17 cellular contexts compared by ENCODE assay signal in genomic region chr9:30925126-30925525, GRCh38.
"Had no signal": no experiment of that assay in that cellular context is flagged by ENCODE, and none has a peak within 500 bp of the region (broad histone marks: within the 10 kb centered on the region; RNA-seq: fewer than 3 reads in every experiment).

No MANE protein-coding gene starts in this region.

- H3K36me3 Mint-ChIP-seq: memory B cell had no signal

- H3K27ac Mint-ChIP-seq: dendritic cell treated with granulocyte-macrophage colony-stimulating factor and Interleukin-4, amounts not matched to agents 40 ng/mL and 50 ng/mL, for 4 days; memory B cell had no signal

- H3K27me3 ChIP-seq: colonic mucosa, esophagus muscularis mucosa, foreskin keratinocyte, gastroesophageal sphincter, heart right ventricle, left lung had no signal

- DNase-seq: colonic mucosa; cortex of kidney; effector memory CD4-positive, alpha-beta T cell; head of caudate nucleus; heart right ventricle; hippocampal formation; left cardiac atrium; left lung; left ventricle myocardium superior; lower lobe of right lung; mesendoderm; midbrain had no signal

- H3K9me3 ChIP-seq: colonic mucosa, esophagus muscularis mucosa, gastroesophageal sphincter, heart right ventricle, left lung, lower lobe of right lung had no signal

- H3K27ac ChIP-seq: colonic mucosa, esophagus muscularis mucosa, foreskin keratinocyte, gastroesophageal sphincter, heart right ventricle, left lung, lower lobe of right lung had no signal

- H3K4me1 Mint-ChIP-seq: memory B cell had no signal

- H3K4me3 ChIP-seq: colonic mucosa, esophagus muscularis mucosa, gastroesophageal sphincter, heart right ventricle, left lung, lower lobe of right lung had no signal

- H3K4me1 ChIP-seq: colonic mucosa, esophagus muscularis mucosa, foreskin keratinocyte, gastroesophageal sphincter, heart right ventricle, left lung, lower lobe of right lung had no signal

- ATAC-seq: foreskin keratinocyte, gastroesophageal sphincter, heart right ventricle, left cardiac atrium, left lung, left ventricle myocardium superior, lower lobe of right lung had no signal

- H3K36me3 ChIP-seq: colonic mucosa, esophagus muscularis mucosa, gastroesophageal sphincter, heart right ventricle, left lung, lower lobe of right lung had no signal

- H3K27me3 Mint-ChIP-seq: dendritic cell treated with granulocyte-macrophage colony-stimulating factor and Interleukin-4, amounts not matched to agents 40 ng/mL and 50 ng/mL, for 4 days; memory B cell had no signal

- H3K4me3 Mint-ChIP-seq: dendritic cell treated with granulocyte-macrophage colony-stimulating factor and Interleukin-4, amounts not matched to agents 40 ng/mL and 50 ng/mL, for 4 days; memory B cell had no signal

- H3K9me3 Mint-ChIP-seq: dendritic cell treated with granulocyte-macrophage colony-stimulating factor and Interleukin-4, amounts not matched to agents 40 ng/mL and 50 ng/mL, for 4 days had no signal
